In genomic region chr7:138752568-138753518, GRCh38 we compare ENCODE assay signal across 8 cellular contexts. TPM values are rescaled to one million over a fixed set of nuclear protein-coding genes. Genes with fewer than 3 reads are reported as not detected.
DNase-seq lines count a peak whose midpoint lies in the region; ATAC-seq, FAIRE-seq and TF ChIP-seq lines count a peak whose summit lies in the region.

No MANE protein-coding gene starts in this region.

- no peaks in the 10 kb centered on the region for H4K20me1 ChIP-seq in H1 (replicated peaks in 1 of 2; ENCODE audit: control insufficient read depth in 1 of 2, insufficient read depth in 2 of 2, low read length in 2 of 2)

- ATAC-seq in GM21737 (IDR thresholded peaks at IDR 0.05; ENCODE audit: unreplicated experiment) = peak; percentile 86

- H4K5ac ChIP-seq in H1 (ENCODE audit: insufficient read length, low read depth, low read length) = no peak overlapping the region

- peak overlapping the region; percentile 99 for H2BK15ac ChIP-seq in H1 (ENCODE audit: low read length)

- H2BK5ac ChIP-seq in H1 (ENCODE audit: low read depth, low read length) = no peak overlapping the region; the same call in 1 of the 2 replicates

- no peaks in the 10 kb centered on the region for H3K9me3 ChIP-seq in H1 (ENCODE audit: insufficient read depth in 2 of 2, low read depth in 1 of 2, low read length in 1 of 2)

- CTCF ChIA-PET in H1 (lab: Charles Lee; ENCODE audit: partially characterized antibody) = interaction anchor here (0.7 to 4.4 kb wide), 2 partner anchors 10 to 15 kb away, joined by 3 to 20 read pairs; no protein-coding TSS in a partner anchor

- no peak; a peak in 1 of 4 replicates for TF ChIP-seq RAD21 in H1 (IDR thresholded peaks at IDR 0.05 in 1 of 2, conservative IDR thresholded peaks at IDR 0.05 in 1 of 2; ENCODE audit: low read depth in 2 of 2, low read length in 2 of 2)

- no peak for TF ChIP-seq EP300 in H1 (IDR thresholded peaks at IDR 0.05; ENCODE audit: borderline replicate concordance in 1 of 2, low read depth in 2 of 2, low read length in 2 of 2)

- peaks cover 7 to 24% (median 11%) of the 10 kb centered on the region in 4 experiments for H3K4me1 ChIP-seq in H1 (replicated peaks in 1 of 4; ENCODE audit: control insufficient read depth in 3 of 4, insufficient read depth in 4 of 4, low read length in 3 of 4)

- no peak overlapping the region for H3K9ac ChIP-seq in H1 (replicated peaks in 1 of 4; ENCODE audit: extremely low read depth in 1 of 4, low read depth in 3 of 4, low read length in 3 of 4)

- 0 out of 2 replicates have a peak overlapping the region, but pooled peaks have one; percentile 0 for H2AFZ ChIP-seq in H1 (ENCODE audit: low read length)

- 0 out of 2 replicates have a peak, but pooled peaks cover 3% of the 10 kb centered on the region for H3K23me2 ChIP-seq in H1 (ENCODE audit: low read depth, low read length)

- H2BK120ac ChIP-seq in H1 (replicated peaks; ENCODE audit: low read depth, low read length) = no peak overlapping the region

- H3K27me3 ChIP-seq in H1 (replicated peaks in 1 of 4; ENCODE audit: control insufficient read depth in 3 of 4, extremely low read depth in 1 of 4, insufficient read depth in 3 of 4, low read length in 3 of 4) = no peaks in the 10 kb centered on the region

- no peak for FAIRE-seq in H1 (lab: Jason Lieb, UNC)

- H3K4ac ChIP-seq in H1 (replicated peaks; ENCODE audit: insufficient read length, low read depth, low read length) = no peak overlapping the region

- TF ChIP-seq CTCF in H1 (IDR thresholded peaks at IDR 0.05; ENCODE audit: control extremely low read depth in 1 of 3, insufficient read depth in 1 of 3, low read depth in 1 of 3, low read length in 3 of 3) = no peak

- no peak overlapping the region for H3K4me3 ChIP-seq in H1 (ENCODE audit: extremely low read depth in 1 of 4, insufficient read depth in 2 of 4, low read depth in 3 of 4, low read length in 4 of 4)

- 82% methylated on average over 20 of the region's 20 CpGs; no CpG with 5 or more reads in 1 of the 2 experiments for WGBS in H1 (ENCODE audit: extremely low coverage in 1 of 2, insufficient coverage in 1 of 2, insufficient read length in 1 of 2, insufficient replicate concordance in 2 of 2, low coverage in 1 of 2, low lambda C conversion rate in 2 of 2, missing lambda C conversion rate in 1 of 2), 2 experiments

- DNase-seq in COR-L47 (lab: John Stamatoyannopoulos, UW) (peak; percentile 58), NCI-H1105 (lab: John Stamatoyannopoulos, UW) (peak; percentile 82), H1 (ENCODE audit: low read depth in 1 of 2, low spot score in 2 of 2) (no peak), NCI-H82 treated with DMSO at 0.1 percent for 48 hours (lab: John Stamatoyannopoulos, UW; ENCODE audit: unreplicated experiment) (no peak), COLO829 (ENCODE audit: low spot score) (no peak)
- DNase-seq in activated CD4-positive, alpha-beta T cell treated with anti-CD3 and anti-CD28 coated beads, Interleukin-2, amount 50 U/mL, for 1 hour = peak; percentile 92
- DNase-seq in stimulated activated CD4-positive, alpha-beta T cell treated with anti-CD3 and anti-CD28 coated beads, Interleukin-2, amount 100 ng/mL, for 4 hours (ENCODE audit: low read depth) = peak; percentile 95

- H2AK5ac ChIP-seq in H1 (ENCODE audit: low read depth, low read length) = peak overlapping the region; percentile 86; the same call in 1 of the 2 replicates

- no peaks in the 10 kb centered on the region for H3K79me2 ChIP-seq in H1 (ENCODE audit: control insufficient read depth in 1 of 2, insufficient read depth in 2 of 2, low read length in 2 of 2)

- H3K79me1 ChIP-seq in H1 (ENCODE audit: low read depth, low read length) = no peaks in the 10 kb centered on the region

- H3K18ac ChIP-seq in H1 (ENCODE audit: extremely low read depth, low read length) = peak overlapping the region; percentile 1

- H3K36me3 ChIP-seq in H1 (ENCODE audit: control insufficient read depth in 2 of 4, insufficient read depth in 4 of 4, low read length in 3 of 4) = no peaks in the 10 kb centered on the region

- POLR2A ChIA-PET in H1 (lab: Charles Lee; ENCODE audit: partially characterized antibody) = no interaction called here

- no peak overlapping the region for H4K8ac ChIP-seq in H1 (ENCODE audit: extremely low read depth, insufficient read depth, low read length)

- H4K91ac ChIP-seq in H1 (replicated peaks; ENCODE audit: insufficient read length, low read length) = no peak overlapping the region

- 0 out of 4 replicates have a peak overlapping the region, but pooled peaks of 1 of the 2 experiments have one; percentile 3 for H3K4me2 ChIP-seq in H1 (ENCODE audit: insufficient read depth in 1 of 2, low read depth in 2 of 2, low read length in 2 of 2)

- TF ChIP-seq POLR2A in H1 (IDR thresholded peaks at IDR 0.05; ENCODE audit: control extremely low read depth in 1 of 2, low read depth in 2 of 2, low read length in 2 of 2) = no peak

- H2BK20ac ChIP-seq in H1 (ENCODE audit: low read length) = no peak overlapping the region

- no peak overlapping the region for H3K27ac ChIP-seq in H1 (ENCODE audit: low read depth, low read length)

- H3K56ac ChIP-seq in H1 (replicated peaks; ENCODE audit: insufficient read length, low read depth, low read length) = no peak overlapping the region

- H2BK12ac ChIP-seq in H1 (ENCODE audit: low read depth, low read length) = peak overlapping the region; percentile 71; the same call in 1 of the 2 replicates

- no peak overlapping the region for H3K14ac ChIP-seq in H1 (ENCODE audit: insufficient read length)

- H3K23ac ChIP-seq in H1 (ENCODE audit: insufficient read length) = no peak overlapping the region

TF ChIP-seq in H1, 55 proteins besides CTCF, POLR2A, EP300 and RAD21:
- TF ChIP-seq MAFK (IDR thresholded peaks at IDR 0.05; ENCODE audit: low read depth, low read length) (no peak), TEAD4 (IDR thresholded peaks at IDR 0.05; ENCODE audit: low read depth, low read length) (peak; percentile 72), MAX (IDR thresholded peaks at IDR 0.05) (peak; percentile 38; the same call in 1 of the 2 replicates), TBP (IDR thresholded peaks at IDR 0.05; ENCODE audit: low read depth, low read length) (no peak), KDM1A (IDR thresholded peaks at IDR 0.05; ENCODE audit: borderline replicate concordance, low read length) (no peak)

RNA-seq across cellular contexts. Expression of gene TMEM213, which starts 45.0 kb away (rescaled TPM):
- 0.67 TPM in 1 of 2 replicates, not detected in the other for total RNA-seq in H1 (2021; fragmentation: NEBNext Ultra II Directional; extraction: Animal tissue kit (Norgen Biotek cat#: 25700))
- polyA plus RNA-seq in H1 (2011; rRNA removed) = 0.21 and 0.38 TPM in 2 replicates
- polyA plus RNA-seq in H1 (2011; cell fraction: cytosol; rRNA removed) = 0.27 TPM
- 0.36 TPM for polyA plus RNA-seq in H1 (2011; cell fraction: nucleus; rRNA removed)
- polyA plus RNA-seq in H1 (2012, experiment 1 of 2) = 0.11 to 0.19 TPM (median 0.13 TPM) in 4 replicates
- 0.20 TPM for polyA plus RNA-seq in H1 (2012, experiment 2 of 2)
- polyA plus RNA-seq in H1 (2013, experiment 1 of 2) = 0.16 TPM
- 0.20 TPM for polyA plus RNA-seq in H1 (2013, experiment 2 of 2)
- 0.19 and 0.66 TPM in 2 replicates for polyA minus RNA-seq in H1 (2011; rRNA and poly(A)+ RNA removed)
- polyA minus RNA-seq in H1 (2011; cell fraction: cytosol; rRNA and poly(A)+ RNA removed) = not detected
- polyA minus RNA-seq in H1 (2011; cell fraction: nucleus; rRNA and poly(A)+ RNA removed) = 1.1 TPM

RNA-seq across cellular contexts. Expression of gene ATP6V0A4, which starts 45.2 kb away (rescaled TPM):
- 0.47 and 0.78 TPM in 2 replicates for total RNA-seq in H1 (2021; fragmentation: NEBNext Ultra II Directional; extraction: Animal tissue kit (Norgen Biotek cat#: 25700))
- 1.2 and 1.6 TPM in 2 replicates for polyA plus RNA-seq in H1 (2011; rRNA removed)
- 1.1 TPM for polyA plus RNA-seq in H1 (2011; cell fraction: cytosol; rRNA removed)
- polyA plus RNA-seq in H1 (2011; cell fraction: nucleus; rRNA removed) = 1.00 TPM
- 0.86 to 1.0 TPM (median 0.92 TPM) in 4 replicates for polyA plus RNA-seq in H1 (2012, experiment 1 of 2)
- polyA plus RNA-seq in H1 (2012, experiment 2 of 2) = 0.13 TPM
- polyA plus RNA-seq in H1 (2013, experiment 1 of 2) = 1.4 TPM
- polyA plus RNA-seq in H1 (2013, experiment 2 of 2) = 1.3 TPM
- 1.6 and 2.2 TPM in 2 replicates for polyA minus RNA-seq in H1 (2011; rRNA and poly(A)+ RNA removed)
- polyA minus RNA-seq in H1 (2011; cell fraction: cytosol; rRNA and poly(A)+ RNA removed) = 0.44 TPM
- polyA minus RNA-seq in H1 (2011; cell fraction: nucleus; rRNA and poly(A)+ RNA removed) = 1.7 TPM

RNA-seq across cellular contexts. Expression of gene SVOPL, which starts 51.7 kb away (rescaled TPM):
- 1.1 TPM in 2 replicates for total RNA-seq in H1 (2021; fragmentation: NEBNext Ultra II Directional; extraction: Animal tissue kit (Norgen Biotek cat#: 25700))
- 1.4 and 2.2 TPM in 2 replicates for polyA plus RNA-seq in H1 (2011; rRNA removed)
- polyA plus RNA-seq in H1 (2011; cell fraction: cytosol; rRNA removed) = 1.9 TPM
- polyA plus RNA-seq in H1 (2011; cell fraction: nucleus; rRNA removed) = 2.0 TPM
- 1.0 to 1.4 TPM (median 1.1 TPM) in 4 replicates for polyA plus RNA-seq in H1 (2012, experiment 1 of 2)
- polyA plus RNA-seq in H1 (2012, experiment 2 of 2) = 0.50 TPM
- polyA plus RNA-seq in H1 (2013, experiment 1 of 2) = 2.3 TPM
- 1.5 TPM for polyA plus RNA-seq in H1 (2013, experiment 2 of 2)
- 1.5 and 1.8 TPM in 2 replicates for polyA minus RNA-seq in H1 (2011; rRNA and poly(A)+ RNA removed)
- polyA minus RNA-seq in H1 (2011; cell fraction: cytosol; rRNA and poly(A)+ RNA removed) = 1.5 TPM
- polyA minus RNA-seq in H1 (2011; cell fraction: nucleus; rRNA and poly(A)+ RNA removed) = 1.5 TPM

Comparison
In these comparisons a context has a peak if more than half of its experiments do, and no peak if none do; other contexts are left out.
1. DNase-seq: peak in COR-L47 (single experiment), NCI-H1105 (single experiment), activated CD4-positive, alpha-beta T cell treated with anti-CD3 and anti-CD28 coated beads, Interleukin-2, amount 50 U/mL, for 1 hour (single experiment) and stimulated activated CD4-positive, alpha-beta T cell treated with anti-CD3 and anti-CD28 coated beads, Interleukin-2, amount 100 ng/mL, for 4 hours (single experiment); none in H1 (0 of 2), NCI-H82 treated with DMSO at 0.1 percent for 48 hours (single experiment) and COLO829 (single experiment).